ENCODE assay signal across 8 cellular contexts in genomic region chr16:67151431-67152097, GRCh38.
DNase-seq lines count a peak whose midpoint lies in the region; FAIRE-seq and TF ChIP-seq lines count a peak whose summit lies in the region.
"Had no signal": no experiment of that assay in that cellular context is flagged by ENCODE, and none has a peak within 500 bp of the region (broad histone marks: within the 10 kb centered on the region; RNA-seq: fewer than 3 reads in every experiment).

No MANE protein-coding gene starts in this region.

- in situ Hi-C loops in GM13977 (cut with MboI; ENCODE audit: low pct_unique_long_range_greater_than_20kb, low sequenced_read_pairs, unreplicated experiment) = loop anchor here (10.0 kb wide), 1 partner anchor 137 kb away; no protein-coding TSS in a partner anchor

- H3K4me3 ChIP-seq in NT2/D1 (ENCODE audit: insufficient read length, low read depth) = peak overlapping the region; percentile 75
- no peak overlapping the region for H3K4me3 ChIP-seq in epithelial cell of esophagus (ENCODE audit: low read length)
- H3K4me3 ChIP-seq in skeletal muscle cell (ENCODE audit: low read depth, low read length) = peak overlapping the region; percentile 67

- peaks cover 16% of the 10 kb centered on the region for H3K4me1 ChIP-seq in NT2/D1 (ENCODE audit: insufficient read depth, insufficient read length)

- peak overlapping the region; percentile 96 for H3K9ac ChIP-seq in NT2/D1 (ENCODE audit: insufficient read length, low read depth)

- peaks cover 44% of the 10 kb centered on the region for H3K27me3 ChIP-seq in NT2/D1 (ENCODE audit: insufficient read depth, insufficient read length)

- no peak for FAIRE-seq in D721Med (lab: Jason Lieb, UNC)

- TF ChIP-seq CTCF in GM13977 (IDR thresholded peaks at IDR 0.05; ENCODE audit: extremely low read depth, insufficient read depth, missing control alignments) = no peak
- peak; percentile 9 for TF ChIP-seq CTCF in epithelial cell of esophagus (IDR thresholded peaks at IDR 0.05; ENCODE audit: insufficient read depth, low read depth, low read length, missing control alignments)
- no peak for TF ChIP-seq CTCF in D721Med (IDR thresholded peaks at IDR 0.05; ENCODE audit: insufficient read depth, missing control alignments)

- peaks cover 35% of the 10 kb centered on the region for H3K36me3 ChIP-seq in NT2/D1 (ENCODE audit: insufficient read depth, insufficient read length, low read length)

- H3K9me3 ChIP-seq in NT2/D1 (ENCODE audit: insufficient read depth, low read length) = no peaks in the 10 kb centered on the region; the same call in 1 of the 2 replicates

- DNase-seq in GM13977 (ENCODE audit: low spot score) (peak; percentile 36), NT2/D1 (ENCODE audit: low read depth, low spot score) (no peak), epithelial cell of esophagus (ENCODE audit: low read depth) (no peak), skeletal muscle cell (ENCODE audit: low read depth) (no peak), dedifferentiated amniotic fluid mesenchymal stem cell (ENCODE audit: extremely low spot score) (no peak), COLO829 (ENCODE audit: low spot score) (no peak), D721Med (ENCODE audit: insufficient read length, low spot score) (no peak)
- DNase-seq: NCI-H2029 treated with DMSO at 0.1 percent for 48 hours had no signal
